Comparison of ENCODE assay signal across 1 cellular context in genomic region chr10:70137135-70137534, GRCh38.
TF ChIP-seq lines count a peak whose summit lies in the region.

No MANE protein-coding gene starts in this region.

TF ChIP-seq in K562, 482 proteins besides CTCF, POLR2A, EP300 and RAD21 (continued from another document and continues in another):
- TF ChIP-seq CREB5 (CRISPR knock-in tag; IDR thresholded peaks at IDR 0.05) (no peak), KLF13 (tag; IDR thresholded peaks at IDR 0.05; ENCODE audit: borderline replicate concordance, low read depth) (no peak), MAFK (IDR thresholded peaks at IDR 0.05; ENCODE audit: low read length) (no peak), BHLHE40 (IDR thresholded peaks at IDR 0.05; ENCODE audit: low read length) (peak; percentile 72), ZNF263 (CRISPR knock-in tag; IDR thresholded peaks at IDR 0.05; ENCODE audit: borderline replicate concordance) (0 out of 2 replicates have a peak, but pooled peaks have one; percentile 23), POLR2G (IDR thresholded peaks at IDR 0.05; ENCODE audit: low read depth, low read length) (no peak), TRIM28 (IDR thresholded peaks at IDR 0.05) (peak; percentile 73; the same call in 1 of the 2 replicates), IRF2 (CRISPR knock-in tag; IDR thresholded peaks at IDR 0.05) (no peak), ZNF398 (CRISPR knock-in tag; IDR thresholded peaks at IDR 0.05) (no peak), SIN3A (IDR thresholded peaks at IDR 0.05; ENCODE audit: borderline replicate concordance in 2 of 2, control insufficient read depth in 1 of 2, low read depth in 2 of 2, low read length in 2 of 2) (no peak), TSC22D4 (tag; IDR thresholded peaks at IDR 0.05) (no peak), ZNF695 (CRISPR knock-in tag; IDR thresholded peaks at IDR 0.05) (no peak), ZNF764 (CRISPR knock-in tag; IDR thresholded peaks at IDR 0.05; ENCODE audit: low read depth) (no peak), NCOA4 (IDR thresholded peaks at IDR 0.05; ENCODE audit: partially characterized antibody) (no peak), OTX1 (CRISPR knock-in tag; IDR thresholded peaks at IDR 0.05) (no peak), ELF4 (CRISPR knock-in tag; IDR thresholded peaks at IDR 0.05) (no peak), CAMTA2 (CRISPR knock-in tag; conservative IDR thresholded peaks at IDR 0.05) (no peak), CBFA2T2 (conservative IDR thresholded peaks at IDR 0.05) (peak; percentile 32; the same call in 1 of the 2 replicates), UBTF (IDR thresholded peaks at IDR 0.05; ENCODE audit: borderline replicate concordance in 1 of 2, low read depth in 2 of 2, low read length in 2 of 2) (no peak), TRIM25 (IDR thresholded peaks at IDR 0.05; ENCODE audit: borderline replicate concordance) (no peak), PURB (CRISPR knock-in tag; IDR thresholded peaks at IDR 0.05; ENCODE audit: low read depth) (no peak), MNT (conservative IDR thresholded peaks at IDR 0.05) (peak in 1 of 2 experiments; percentile 58; a peak in 2 of 4 replicates), ATF6 (CRISPR knock-in tag; IDR thresholded peaks at IDR 0.05) (no peak), MGA (IDR thresholded peaks at IDR 0.05) (0 out of 2 replicates have a peak, but pooled peaks have one; percentile 13), CC2D1A (IDR thresholded peaks at IDR 0.05) (peak; percentile 39; the same call in 1 of the 2 replicates)
